ENCODE assay signal across 1 cellular context in the genomic region with DNA sequence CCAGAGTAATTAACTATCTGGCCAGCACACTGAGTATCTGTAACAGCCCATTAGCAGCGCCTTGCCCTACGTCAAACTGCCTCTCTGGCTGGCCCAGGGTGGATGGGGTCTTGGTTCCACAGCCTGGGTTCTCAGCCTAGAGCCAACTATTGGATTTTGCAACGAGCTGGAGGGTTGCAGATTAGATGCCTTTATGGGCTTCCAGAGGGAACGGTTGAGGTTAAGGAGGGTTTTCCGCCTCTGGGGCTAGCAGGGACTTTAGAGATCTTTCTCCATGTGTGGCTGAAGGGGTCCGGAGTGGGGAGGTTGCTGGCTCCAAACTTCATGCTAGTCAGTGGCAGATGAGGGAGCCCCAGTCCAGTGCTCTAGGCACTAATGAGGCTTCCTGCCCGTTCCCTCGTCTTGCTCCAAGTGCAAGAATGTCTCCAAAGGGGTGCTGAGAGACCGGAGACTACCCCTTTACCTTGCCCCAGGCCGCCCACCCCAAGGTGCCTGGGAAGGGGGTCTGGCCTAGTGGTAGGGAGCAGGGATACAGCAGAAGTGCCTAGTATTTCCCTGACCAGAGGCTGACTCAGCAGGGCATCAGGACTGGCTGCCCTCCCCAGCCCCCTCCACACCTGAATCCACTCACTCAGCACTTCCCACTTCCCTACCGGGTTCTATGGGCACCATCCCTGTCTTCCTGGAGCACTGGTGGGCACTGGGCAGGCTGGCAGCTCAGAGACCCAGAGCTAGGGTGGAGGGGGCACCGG.
TF ChIP-seq lines count a peak whose summit lies in the region.

No MANE protein-coding gene starts in this region.

TF ChIP-seq in SK-N-SH, 30 proteins besides CTCF, POLR2A, EP300 and RAD21 (continued from another document):
- TF ChIP-seq YY1 (IDR thresholded peaks at IDR 0.05; ENCODE audit: low read depth) (no peak), TCF12 (IDR thresholded peaks at IDR 0.05) (no peak), RXRA (IDR thresholded peaks at IDR 0.05; ENCODE audit: borderline replicate concordance, low read depth) (no peak), MXI1 (IDR thresholded peaks at IDR 0.05; ENCODE audit: low read depth, low read length) (no peak), GABPA (IDR thresholded peaks at IDR 0.05; ENCODE audit: low read depth) (no peak), FOXM1 (IDR thresholded peaks at IDR 0.05; ENCODE audit: low read depth) (no peak), ELF1 (IDR thresholded peaks at IDR 0.05) (no peak), NRF1 (IDR thresholded peaks at IDR 0.05; ENCODE audit: low read depth, low read length) (no peak), RCOR1 (IDR thresholded peaks at IDR 0.05; ENCODE audit: low read length) (no peak), FOSL2 (IDR thresholded peaks at IDR 0.05; ENCODE audit: borderline replicate concordance, low read depth) (no peak), SIN3A (IDR thresholded peaks at IDR 0.05; ENCODE audit: borderline replicate concordance, low read depth, low read length) (no peak), ZBTB33 (IDR thresholded peaks at IDR 0.05; ENCODE audit: borderline replicate concordance, low read depth) (no peak), JUND (IDR thresholded peaks at IDR 0.05) (no peak), POLR2AphosphoS5 (IDR thresholded peaks at IDR 0.05; ENCODE audit: low read depth, low read length) (no peak), EZH2phosphoT487 (IDR thresholded peaks at IDR 0.05; ENCODE audit: borderline replicate concordance, low read depth) (no peak), MEF2A (IDR thresholded peaks at IDR 0.05; ENCODE audit: borderline replicate concordance, low read depth) (no peak)
- TF ChIP-seq, protein P1, sequence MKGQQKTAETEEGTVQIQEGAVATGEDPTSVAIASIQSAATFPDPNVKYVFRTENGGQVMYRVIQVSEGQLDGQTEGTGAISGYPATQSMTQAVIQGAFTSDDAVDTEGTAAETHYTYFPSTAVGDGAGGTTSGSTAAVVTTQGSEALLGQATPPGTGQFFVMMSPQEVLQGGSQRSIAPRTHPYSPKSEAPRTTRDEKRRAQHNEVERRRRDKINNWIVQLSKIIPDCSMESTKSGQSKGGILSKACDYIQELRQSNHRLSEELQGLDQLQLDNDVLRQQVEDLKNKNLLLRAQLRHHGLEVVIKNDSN (IDR thresholded peaks at IDR 0.05; ENCODE audit: borderline replicate concordance, low read depth) = no peak
- TF ChIP-seq, protein P2, sequence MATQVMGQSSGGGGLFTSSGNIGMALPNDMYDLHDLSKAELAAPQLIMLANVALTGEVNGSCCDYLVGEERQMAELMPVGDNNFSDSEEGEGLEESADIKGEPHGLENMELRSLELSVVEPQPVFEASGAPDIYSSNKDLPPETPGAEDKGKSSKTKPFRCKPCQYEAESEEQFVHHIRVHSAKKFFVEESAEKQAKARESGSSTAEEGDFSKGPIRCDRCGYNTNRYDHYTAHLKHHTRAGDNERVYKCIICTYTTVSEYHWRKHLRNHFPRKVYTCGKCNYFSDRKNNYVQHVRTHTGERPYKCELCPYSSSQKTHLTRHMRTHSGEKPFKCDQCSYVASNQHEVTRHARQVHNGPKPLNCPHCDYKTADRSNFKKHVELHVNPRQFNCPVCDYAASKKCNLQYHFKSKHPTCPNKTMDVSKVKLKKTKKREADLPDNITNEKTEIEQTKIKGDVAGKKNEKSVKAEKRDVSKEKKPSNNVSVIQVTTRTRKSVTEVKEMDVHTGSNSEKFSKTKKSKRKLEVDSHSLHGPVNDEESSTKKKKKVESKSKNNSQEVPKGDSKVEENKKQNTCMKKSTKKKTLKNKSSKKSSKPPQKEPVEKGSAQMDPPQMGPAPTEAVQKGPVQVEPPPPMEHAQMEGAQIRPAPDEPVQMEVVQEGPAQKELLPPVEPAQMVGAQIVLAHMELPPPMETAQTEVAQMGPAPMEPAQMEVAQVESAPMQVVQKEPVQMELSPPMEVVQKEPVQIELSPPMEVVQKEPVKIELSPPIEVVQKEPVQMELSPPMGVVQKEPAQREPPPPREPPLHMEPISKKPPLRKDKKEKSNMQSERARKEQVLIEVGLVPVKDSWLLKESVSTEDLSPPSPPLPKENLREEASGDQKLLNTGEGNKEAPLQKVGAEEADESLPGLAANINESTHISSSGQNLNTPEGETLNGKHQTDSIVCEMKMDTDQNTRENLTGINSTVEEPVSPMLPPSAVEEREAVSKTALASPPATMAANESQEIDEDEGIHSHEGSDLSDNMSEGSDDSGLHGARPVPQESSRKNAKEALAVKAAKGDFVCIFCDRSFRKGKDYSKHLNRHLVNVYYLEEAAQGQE (IDR thresholded peaks at IDR 0.05; ENCODE audit: low read depth, low read length) = no peak
- TF ChIP-seq, protein P3, sequence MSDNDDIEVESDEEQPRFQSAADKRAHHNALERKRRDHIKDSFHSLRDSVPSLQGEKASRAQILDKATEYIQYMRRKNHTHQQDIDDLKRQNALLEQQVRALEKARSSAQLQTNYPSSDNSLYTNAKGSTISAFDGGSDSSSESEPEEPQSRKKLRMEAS (IDR thresholded peaks at IDR 0.05; ENCODE audit: low read depth) = no peak
